ENCODE assay signal across 23 cellular contexts in the genomic region with DNA sequence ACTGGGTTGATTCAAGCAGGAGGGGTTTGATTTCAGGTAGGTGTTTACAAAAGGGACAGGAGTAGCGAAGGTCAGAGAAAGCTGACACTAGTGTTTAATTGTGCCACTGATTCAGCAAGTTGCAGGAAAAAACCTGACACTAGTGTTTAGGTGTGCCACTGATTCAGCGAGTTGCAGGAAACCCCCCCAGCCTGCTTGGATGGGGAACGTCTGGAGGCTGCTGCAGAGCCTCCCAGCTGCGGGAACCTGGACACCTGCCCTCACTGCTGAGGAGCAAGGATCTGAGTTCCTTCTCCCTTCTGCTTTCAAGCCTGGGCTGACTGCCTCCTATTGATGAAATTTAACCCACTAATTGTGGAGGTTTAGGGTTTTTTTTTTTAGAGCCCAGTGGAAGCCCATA.
DNase-seq lines count a peak whose midpoint lies in the region; ATAC-seq and TF ChIP-seq lines count a peak whose summit lies in the region.
"Had no signal": no experiment of that assay in that cellular context is flagged by ENCODE, and none has a peak within 500 bp of the region (broad histone marks: within the 10 kb centered on the region; RNA-seq: fewer than 3 reads in every experiment).

No MANE protein-coding gene starts in this region.

- H3K9me3 ChIP-seq in endodermal cell (ENCODE audit: control insufficient read depth, low read length), result no peaks in the 10 kb centered on the region
- H3K9me3 ChIP-seq in upper lobe of right lung, result no peaks in the 10 kb centered on the region
- no peaks in the 10 kb centered on the region for H3K9me3 ChIP-seq in colonic mucosa
- H3K9me3 ChIP-seq: ascending aorta, tibial nerve had no signal

- no peak overlapping the region for H3K4me3 Mint-ChIP-seq in endodermal cell
- H3K4me3 Mint-ChIP-seq: activated naive CD8-positive, alpha-beta T cell; activated T-helper 17 cell treated with anti-CD3 and anti-CD28 coated beads, Interleukin-2, amount 50 U/mL, for 72 hours had no signal

- H3K36me3 Mint-ChIP-seq in endodermal cell (ENCODE audit: low read depth), result no peaks in the 10 kb centered on the region
- H3K36me3 Mint-ChIP-seq: activated naive CD8-positive, alpha-beta T cell had no signal

- TF ChIP-seq CTCF in endodermal cell (conservative IDR thresholded peaks at IDR 0.05), result peak; percentile 20
- no peak for TF ChIP-seq CTCF in upper lobe of right lung (IDR thresholded peaks at IDR 0.05)
- TF ChIP-seq CTCF in colonic mucosa (IDR thresholded peaks at IDR 0.05), result no peak

- DNase-seq in DMS53 (lab: John Stamatoyannopoulos, UW) (peak; percentile 72), H7 (peak; percentile 5), NCI-H748 (lab: John Stamatoyannopoulos, UW; ENCODE audit: unreplicated experiment) (peak; percentile 74), endodermal cell (peak; percentile 65), upper lobe of right lung (no peak), colonic mucosa (no peak)
- DNase-seq in stimulated activated CD4-positive, alpha-beta T cell treated with anti-CD3 and anti-CD28 coated beads, Interleukin-12 subunit alpha, Interleukin-12 subunit beta, amount 100 ng/mL, for 4 hours, result no peak
- DNase-seq: activated CD8-positive, alpha-beta memory T cell treated with anti-CD3 and anti-CD28 coated beads, Interleukin-2, amount 50 U/mL, for 48 hours; GDM1; GM23248; Karpas-422; NCI-H2171 treated with DMSO at 0.1 percent for 48 hours; OCI-M1; stimulated activated CD8-positive, alpha-beta memory T cell treated with anti-CD3 and anti-CD28 coated beads, Interleukin-4, amount 100 ng/mL, for 48 hours; T-helper 9 cell had no signal

- H3K4me1 Mint-ChIP-seq in endodermal cell, result peaks cover 13% of the 10 kb centered on the region
- H3K4me1 Mint-ChIP-seq: activated T-helper 17 cell treated with anti-CD3 and anti-CD28 coated beads, Interleukin-2, amount 50 U/mL, for 72 hours had no signal

- 74 to 75% methylated on average over 4 of the region's 4 CpGs for WGBS in endodermal cell (ENCODE audit: insufficient coverage in 1 of 2, insufficient read length in 1 of 2), 2 experiments

- H3K9ac ChIP-seq in endodermal cell (ENCODE audit: extremely low read depth, low read length, poor library complexity, severe bottlenecking) (no peak overlapping the region), colonic mucosa (ENCODE audit: low read depth in 2 of 2, low read length in 2 of 2) (no peak overlapping the region)
- H3K9ac ChIP-seq: GM23248 had no signal

- H3K4me3 ChIP-seq in H7 (ENCODE audit: insufficient read depth, low read depth, low read length), result no peak overlapping the region
- no peak overlapping the region for H3K4me3 ChIP-seq in endodermal cell (ENCODE audit: low read length)
- no peak overlapping the region for H3K4me3 ChIP-seq in upper lobe of right lung
- H3K4me3 ChIP-seq in colonic mucosa, result no peak overlapping the region
- H3K4me3 ChIP-seq: ascending aorta, dorsolateral prefrontal cortex, GM23248, tibial nerve had no signal

- peaks cover 1% of the 10 kb centered on the region for H3K27me3 Mint-ChIP-seq in endodermal cell (ENCODE audit: insufficient read depth)
- H3K27me3 Mint-ChIP-seq: activated naive CD8-positive, alpha-beta T cell; activated T-helper 17 cell treated with anti-CD3 and anti-CD28 coated beads, Interleukin-2, amount 50 U/mL, for 72 hours had no signal

- H3K27ac ChIP-seq in endodermal cell (ENCODE audit: low read depth, low read length), result no peak overlapping the region
- H3K27ac ChIP-seq in upper lobe of right lung, result no peak overlapping the region
- H3K27ac ChIP-seq in colonic mucosa, result no peak overlapping the region
- H3K27ac ChIP-seq: ascending aorta, C4-2B, dorsolateral prefrontal cortex, GM23248, tibial nerve had no signal

- H3K4me1 ChIP-seq in endodermal cell (ENCODE audit: control insufficient read depth, insufficient read depth, low read length) (no peaks in the 10 kb centered on the region), upper lobe of right lung (no peaks in the 10 kb centered on the region), colonic mucosa (no peaks in the 10 kb centered on the region)
- H3K4me1 ChIP-seq: ascending aorta, tibial nerve had no signal

- no peaks in the 10 kb centered on the region for H3K9me3 Mint-ChIP-seq in endodermal cell
- H3K9me3 Mint-ChIP-seq: activated T-helper 17 cell treated with anti-CD3 and anti-CD28 coated beads, Interleukin-2, amount 50 U/mL, for 72 hours had no signal

- no peak for ATAC-seq in upper lobe of right lung
- no peak for ATAC-seq in GM18873 (IDR thresholded peaks at IDR 0.05; ENCODE audit: low FRiP score, unreplicated experiment)
- ATAC-seq: activated T-helper 17 cell treated with anti-CD3 and anti-CD28 coated beads, Interleukin-2, amount 50 U/mL, for 72 hours; Right ventricle myocardium inferior had no signal

- H3K36me3 ChIP-seq in H7 (replicated peaks; ENCODE audit: control insufficient read depth, insufficient read depth, low read length), result no peaks in the 10 kb centered on the region
- H3K36me3 ChIP-seq in endodermal cell (ENCODE audit: control insufficient read depth, insufficient read depth, low read length), result no peaks in the 10 kb centered on the region
- H3K36me3 ChIP-seq in upper lobe of right lung, result no peaks in the 10 kb centered on the region
- H3K36me3 ChIP-seq in colonic mucosa, result no peaks in the 10 kb centered on the region
- H3K36me3 ChIP-seq: ascending aorta, tibial nerve had no signal

- intact Hi-C loops in upper lobe of right lung (cut with DNase I), result no loop called here
- intact Hi-C loops in colonic mucosa (cut with DNase I), result loop anchor here (10.0 kb wide), 1 partner anchor 262 kb away; no protein-coding TSS in a partner anchor

- H3K27ac Mint-ChIP-seq in endodermal cell, result no peak overlapping the region
- H3K27ac Mint-ChIP-seq: activated naive CD8-positive, alpha-beta T cell; activated T-helper 17 cell treated with anti-CD3 and anti-CD28 coated beads, Interleukin-2, amount 50 U/mL, for 72 hours had no signal

- H3K27me3 ChIP-seq in H7 (ENCODE audit: control insufficient read depth, insufficient read depth, low read length) (no peaks in the 10 kb centered on the region), endodermal cell (ENCODE audit: control insufficient read depth, insufficient read depth, low read length, poor library complexity, severe bottlenecking) (no peaks in the 10 kb centered on the region), upper lobe of right lung (no peaks in the 10 kb centered on the region), colonic mucosa (no peaks in the 10 kb centered on the region)
- H3K27me3 ChIP-seq: ascending aorta, dorsolateral prefrontal cortex, tibial nerve had no signal

Comparison
In these comparisons a context has a peak if more than half of its experiments do, and no peak if none do; other contexts are left out.
1. DNase-seq: peak in DMS53 (single experiment), H7 (single experiment), NCI-H748 (single experiment) and endodermal cell (single experiment); none in upper lobe of right lung (single experiment), colonic mucosa (single experiment) and stimulated activated CD4-positive, alpha-beta T cell treated with anti-CD3 and anti-CD28 coated beads, Interleukin-12 subunit alpha, Interleukin-12 subunit beta, amount 100 ng/mL, for 4 hours (single experiment).